8 cellular contexts compared by ENCODE assay signal in the genomic region with DNA sequence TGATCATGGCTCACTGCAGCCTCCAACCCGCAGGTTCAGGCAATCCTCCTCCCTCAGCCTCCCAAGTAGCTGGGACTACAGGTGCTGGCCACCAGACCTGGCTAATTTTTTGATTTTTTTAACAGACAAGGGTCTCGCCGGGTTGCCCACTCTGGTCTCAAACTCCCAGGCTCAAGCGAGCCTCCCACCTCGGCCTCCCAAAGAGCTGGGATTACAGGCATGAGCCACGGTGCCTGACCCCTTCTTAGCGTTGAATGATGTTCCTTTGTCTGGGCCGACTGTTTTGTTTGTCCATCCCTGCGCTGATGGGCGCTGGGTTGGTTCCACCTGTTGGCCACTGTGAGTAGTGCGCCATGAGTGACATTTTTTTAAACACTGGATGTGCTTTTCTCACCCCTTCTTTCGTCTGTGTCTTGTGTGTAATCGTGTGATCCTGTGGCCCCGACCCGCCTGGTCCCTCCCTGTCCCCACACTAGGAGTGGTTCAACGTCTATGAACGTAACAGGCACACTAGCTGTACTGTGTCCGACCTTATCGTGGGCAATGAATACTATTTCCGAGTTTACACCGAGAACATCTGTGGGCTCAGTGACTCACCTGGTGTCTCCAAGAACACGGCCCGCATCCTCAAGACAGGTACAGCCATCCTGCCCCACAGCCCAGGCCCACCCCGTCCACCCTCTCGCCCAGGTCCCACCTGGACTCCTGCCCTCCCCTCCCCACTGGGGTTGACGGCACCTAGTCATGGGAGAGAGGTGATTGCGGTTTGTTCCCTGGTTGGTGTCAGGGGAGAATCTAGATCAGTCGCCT. TPM values are rescaled to one million over a fixed set of nuclear protein-coding genes. Genes with fewer than 3 reads are reported as not detected.
A peak's percentile ranks its signal among the peaks of the same experiment; 100 is the strongest.
DNase-seq lines count a peak whose midpoint lies in the region; ATAC-seq and TF ChIP-seq lines count a peak whose summit lies in the region.

No MANE protein-coding gene starts in this region.

- no peak overlapping the region for H3K27ac ChIP-seq in KMS-11
- H3K27ac ChIP-seq in psoas muscle, result no peak overlapping the region

- WGBS in psoas muscle, 3 donors, result 32 to 38% (median 33%) methylated on average over 28 of the region's 28 CpGs

- DNase-seq in NCI-H510A treated with DMSO at 0.1 percent for 48 hours (lab: John Stamatoyannopoulos, UW) (peak; percentile 49), NCI-H510A (lab: John Stamatoyannopoulos, UW) (no peak), RPMI8226 (peak; percentile 76), globus pallidus (ENCODE audit: low spot score) (peak; percentile 53), psoas muscle (peak; percentile 50 to 68)
- peak; percentile 61 for DNase-seq in activated naive CD4-positive, alpha-beta T cell treated with Interleukin-2 at 50 U/mL for 16 hours

- H3K4me1 ChIP-seq in KMS-11 (ENCODE audit: low read depth, poor library complexity, severe bottlenecking) (no peaks in the 10 kb centered on the region), psoas muscle (peaks cover 9% of the 10 kb centered on the region)

- H3K4me3 ChIP-seq in KMS-11 (IDR thresholded peaks at IDR 0.05; ENCODE audit: insufficient read depth, low read depth, low read length) (no peak overlapping the region), psoas muscle (no peak overlapping the region)

- H3K36me3 ChIP-seq in KMS-11 (ENCODE audit: insufficient read depth), result no peaks in the 10 kb centered on the region
- peaks cover 0 to 61% of the 10 kb centered on the region in 2 donors for H3K36me3 ChIP-seq in psoas muscle (ENCODE audit: insufficient read depth in 1 of 2, low read depth in 1 of 2)

- intact Hi-C loops in psoas muscle (cut with DNase I), result loop anchor here (5.0 kb wide), 2 partner anchors 94 to 104 kb away; a partner anchor contains a TSS

- H3K79me2 ChIP-seq in KMS-11 (ENCODE audit: insufficient read depth, low read depth), result no peaks in the 10 kb centered on the region

- H4K20me1 ChIP-seq in KMS-11 (ENCODE audit: insufficient read depth), result no peaks in the 10 kb centered on the region

- H3K27me3 ChIP-seq in KMS-11 (ENCODE audit: insufficient read depth, low read depth), result peaks cover 53% of the 10 kb centered on the region
- peaks cover 0 to 13% (median 2%) of the 10 kb centered on the region in 3 donors for H3K27me3 ChIP-seq in psoas muscle (ENCODE audit: insufficient read depth in 3 of 3, low read length in 2 of 3)

- peak; percentile 53 to 76 (median 69) for ATAC-seq in psoas muscle
- ATAC-seq in HG02623 (IDR thresholded peaks at IDR 0.05; ENCODE audit: unreplicated experiment), result no peak

- peak; percentile 87 for TF ChIP-seq CTCF in KMS-11 (conservative IDR thresholded peaks at IDR 0.05; ENCODE audit: low read depth, low read length)
- TF ChIP-seq CTCF in psoas muscle (IDR thresholded peaks at IDR 0.05), result peak; percentile 76

- no peak overlapping the region for H3K4me2 ChIP-seq in KMS-11

- no peak overlapping the region for H3K9ac ChIP-seq in KMS-11

- peak overlapping the region; percentile 48; the same call in 1 of the 2 replicates for H2AFZ ChIP-seq in KMS-11 (ENCODE audit: low read depth)

- no peaks in the 10 kb centered on the region for H3K9me3 ChIP-seq in psoas muscle

RNA-seq across cellular contexts. Expression of a gene that starts 15.0 kb away (rescaled TPM):
- total RNA-seq in psoas muscle, result 10 to 100 TPM; 32.6 to 47.5 (median 43.3) TPM
- 10 to 100 TPM; 33.1 to 37.6 (median 34.2) TPM for polyA plus RNA-seq in psoas muscle

RNA-seq across cellular contexts. Expression of a gene that starts 15.4 kb away (rescaled TPM):
- total RNA-seq in psoas muscle, result 1 to 10 TPM; 1.2 to 5.3 (median 4.7) TPM
- 1 to 10 TPM; 1.3 to 2.7 (median 1.3) TPM for polyA plus RNA-seq in psoas muscle

RNA-seq across cellular contexts. Expression of a gene that starts 28.6 kb away (rescaled TPM):
- total RNA-seq in psoas muscle, result 1,000 to 10,000 TPM in 3 of 4 donors, 100 to 1,000 TPM in 1; 699 to 1,898 (median 1,482) TPM
- polyA plus RNA-seq in psoas muscle, result 1,000 to 10,000 TPM in 1 of 3 donors, 100 to 1,000 TPM in 1, 10 to 100 TPM in 1; 65.8 to 1,123 (median 804) TPM

RNA-seq across cellular contexts. Expression of a gene that starts 42.5 kb away (rescaled TPM):
- under 1 TPM in 3 of 4 donors, not detected in 1; 0.11 to 0.44 (median 0.25) TPM for total RNA-seq in psoas muscle
- under 1 TPM in 2 of 3 donors, not detected in 1; 0.05 to 0.07 TPM for polyA plus RNA-seq in psoas muscle

RNA-seq across cellular contexts. Expression of a gene that starts 49.7 kb away (rescaled TPM):
- 10 to 100 TPM; 28.5 to 41.0 (median 37.4) TPM for total RNA-seq in psoas muscle
- 10 to 100 TPM; 51.9 to 87.2 (median 86.2) TPM for polyA plus RNA-seq in psoas muscle
